ENCODE assay signal across 9 cellular contexts in genomic region chr11:45661417-45662055, GRCh38. TPM values are rescaled to one million over a fixed set of nuclear protein-coding genes. Genes with fewer than 3 reads are reported as not detected.
"Had no signal": no experiment of that assay in that cellular context is flagged by ENCODE, and none has a peak within 500 bp of the region (broad histone marks: within the 10 kb centered on the region; RNA-seq: fewer than 3 reads in every experiment).

No MANE protein-coding gene starts in this region.

- H3K36me3 ChIP-seq: gastroesophageal sphincter, uterus had no signal

- H3K27me3 ChIP-seq: uterus had no signal

- H3K9me3 ChIP-seq: gastroesophageal sphincter, uterus had no signal

- H3K4me1 Mint-ChIP-seq: activated CD8-positive, alpha-beta memory T cell treated with anti-CD3 and anti-CD28 coated beads, Interleukin-2, amount 10 ng/mL, durations not matched to agents 7 days and 5 days had no signal

- H3K36me3 Mint-ChIP-seq: activated CD8-positive, alpha-beta memory T cell treated with anti-CD3 and anti-CD28 coated beads, Interleukin-2, amount 10 ng/mL, durations not matched to agents 7 days and 5 days; activated naive CD8-positive, alpha-beta T cell treated with anti-CD3 and anti-CD28 coated beads, Interleukin-2, amount 10 ng/mL, durations not matched to agents 7 days and 5 days had no signal

- H3K27ac ChIP-seq: gastroesophageal sphincter, uterus had no signal

- DNase-seq: activated CD8-positive, alpha-beta memory T cell treated with anti-CD3 and anti-CD28 coated beads, Interleukin-2, amount 10 ng/mL, durations not matched to agents 7 days and 5 days; activated gamma-delta T cell; activated naive CD8-positive, alpha-beta T cell treated with anti-CD3 and anti-CD28 coated beads, Interleukin-2, amount 10 ng/mL, durations not matched to agents 7 days and 5 days; activated T-cell treated with anti-CD3 and anti-CD28 coated beads, Interleukin-2, amount 50 U/mL, for 4 hours; left ventricle myocardium superior; occipital lobe; uterus had no signal

- H3K4me3 ChIP-seq: gastroesophageal sphincter, uterus had no signal

- ATAC-seq: activated CD8-positive, alpha-beta memory T cell treated with anti-CD3 and anti-CD28 coated beads, Interleukin-2, amount 10 ng/mL, durations not matched to agents 7 days and 5 days; activated T-cell treated with anti-CD3 and anti-CD28 coated beads, Interleukin-2, amount 50 U/mL, for 4 hours; gastroesophageal sphincter; left ventricle myocardium superior had no signal

- H3K27ac Mint-ChIP-seq: activated CD8-positive, alpha-beta memory T cell treated with anti-CD3 and anti-CD28 coated beads, Interleukin-2, amount 10 ng/mL, durations not matched to agents 7 days and 5 days; activated naive CD8-positive, alpha-beta T cell treated with anti-CD3 and anti-CD28 coated beads, Interleukin-2, amount 10 ng/mL, durations not matched to agents 7 days and 5 days had no signal

- H3K9me3 Mint-ChIP-seq: activated naive CD8-positive, alpha-beta T cell treated with anti-CD3 and anti-CD28 coated beads, Interleukin-2, amount 10 ng/mL, durations not matched to agents 7 days and 5 days; activated T-cell treated with anti-CD3 and anti-CD28 coated beads, Interleukin-2, amount 50 U/mL, for 4 hours had no signal

- H3K4me3 Mint-ChIP-seq: activated CD8-positive, alpha-beta memory T cell treated with anti-CD3 and anti-CD28 coated beads, Interleukin-2, amount 10 ng/mL, durations not matched to agents 7 days and 5 days; activated naive CD8-positive, alpha-beta T cell treated with anti-CD3 and anti-CD28 coated beads, Interleukin-2, amount 10 ng/mL, durations not matched to agents 7 days and 5 days; activated T-cell treated with anti-CD3 and anti-CD28 coated beads, Interleukin-2, amount 50 U/mL, for 4 hours had no signal

RNA-seq across cellular contexts. Expression of gene CHST1, which starts 3.9 kb away (rescaled TPM):
- total RNA-seq: activated naive CD8-positive, alpha-beta T cell treated with anti-CD3 and anti-CD28 coated beads, Interleukin-2, amount 10 ng/mL, durations not matched to agents 7 days and 5 days had no signal
- polyA plus RNA-seq: keratinocyte had no signal
